ENCODE assay signal across 20 cellular contexts in genomic region chr7:27423290-27423689, GRCh38.
DNase-seq lines count a peak whose midpoint lies in the region; ATAC-seq and TF ChIP-seq lines count a peak whose summit lies in the region.
"Had no signal": no experiment of that assay in that cellular context is flagged by ENCODE, and none has a peak within 500 bp of the region (broad histone marks: within the 10 kb centered on the region; RNA-seq: fewer than 3 reads in every experiment).

No MANE protein-coding gene starts in this region.

- peak; percentile 15 for DNase-seq in ACHN
- peak; percentile 53 for DNase-seq in LNCaP clone FGC (ENCODE audit: low read depth)
- DNase-seq in astrocyte of the hippocampus (ENCODE audit: low read depth, low spot score) = peak; percentile 23
- DNase-seq in left colon = peak; percentile 77 to 84
- DNase-seq in NCI-H524 treated with DMSO at 0.1 percent for 48 hours (lab: John Stamatoyannopoulos, UW) = no peak
- DNase-seq in effector memory CD4-positive, alpha-beta T cell = no peak
- no peak for DNase-seq in ecto neural progenitor cell (ENCODE audit: low spot score)
- no peak for DNase-seq in endothelial cell (ENCODE audit: low spot score)
- DNase-seq: GDM1; glutamatergic neuron; mesendoderm; NCI-H2081 treated with DMSO at 0.1 percent for 48 hours; retina; RPMI8226; stimulated activated CD4-positive, alpha-beta T cell treated with anti-CD3 and anti-CD28 coated beads, Interleukin-15, amount 100 ng/mL, for 24 hours; stimulated activated naive CD8-positive, alpha-beta T cell treated with anti-CD3 and anti-CD28 coated beads, Interleukin-15, amount 100 ng/mL, for 72 hours had no signal

- H3K36me3 ChIP-seq in effector memory CD4-positive, alpha-beta T cell (ENCODE audit: control insufficient read depth, insufficient read depth, low read length) = no peaks in the 10 kb centered on the region
- H3K36me3 ChIP-seq: HAP-1, neural progenitor cell had no signal

- peak; percentile 63 for ATAC-seq in left colon
- ATAC-seq: activated T-helper 17 cell treated with anti-CD3 and anti-CD28 coated beads, Interleukin-2, amount 50 U/mL, for 72 hours; stimulated activated naive CD8-positive, alpha-beta T cell treated with anti-CD3 and anti-CD28 coated beads, Interleukin-15, amount 100 ng/mL, for 72 hours; WTC11 had no signal

- H3K27ac Mint-ChIP-seq in endothelial cell (ENCODE audit: unreplicated experiment) = no peak overlapping the region
- H3K27ac Mint-ChIP-seq: activated T-helper 17 cell treated with anti-CD3 and anti-CD28 coated beads, Interleukin-2, amount 50 U/mL, for 72 hours; neural progenitor cell; stimulated activated naive CD8-positive, alpha-beta T cell treated with anti-CD3 and anti-CD28 coated beads, Interleukin-15, amount 100 ng/mL, for 72 hours; WTC11 had no signal

- H3K27ac ChIP-seq in effector memory CD4-positive, alpha-beta T cell (ENCODE audit: insufficient read depth, low read length, poor library complexity, severe bottlenecking) = no peak overlapping the region
- H3K27ac ChIP-seq: neural progenitor cell had no signal

- intact Hi-C loops in left colon (cut with DNase I, micrococcal nuclease) = no loop called here

- H3K4me3 ChIP-seq in LNCaP clone FGC (ENCODE audit: low read depth, low read length) = no peak overlapping the region
- no peak overlapping the region for H3K4me3 ChIP-seq in effector memory CD4-positive, alpha-beta T cell (ENCODE audit: insufficient read depth, low read depth, low read length, poor library complexity, severe bottlenecking)
- H3K4me3 ChIP-seq: HAP-1, neural progenitor cell had no signal

- in situ Hi-C loops in ACHN (cut with HindIII; ENCODE audit: low pct_ligation_motif_present, low pct_unique_long_range_greater_than_20kb, low sequenced_read_pairs) = no loop called here

- H3K36me3 Mint-ChIP-seq in endothelial cell (ENCODE audit: low read depth, unreplicated experiment) = no peaks in the 10 kb centered on the region
- H3K36me3 Mint-ChIP-seq: neural progenitor cell, WTC11 had no signal

- no peaks in the 10 kb centered on the region for H3K9me3 Mint-ChIP-seq in endothelial cell (ENCODE audit: unreplicated experiment)
- H3K9me3 Mint-ChIP-seq: activated T-helper 17 cell treated with anti-CD3 and anti-CD28 coated beads, Interleukin-2, amount 50 U/mL, for 72 hours; neural progenitor cell; stimulated activated naive CD8-positive, alpha-beta T cell treated with anti-CD3 and anti-CD28 coated beads, Interleukin-15, amount 100 ng/mL, for 72 hours; WTC11 had no signal

- no peaks in the 10 kb centered on the region for H3K4me1 ChIP-seq in effector memory CD4-positive, alpha-beta T cell (ENCODE audit: control insufficient read depth, insufficient read depth, low read length, poor library complexity, severe bottlenecking)
- H3K4me1 ChIP-seq: HAP-1, neural progenitor cell had no signal

- no peak for TF ChIP-seq CTCF in LNCaP clone FGC (IDR thresholded peaks at IDR 0.05; ENCODE audit: control insufficient read depth, extremely low read depth, insufficient read depth)
- TF ChIP-seq CTCF in endothelial cell (IDR thresholded peaks at IDR 0.05; ENCODE audit: unreplicated experiment) = no peak

- no peaks in the 10 kb centered on the region for H3K9me3 ChIP-seq in effector memory CD4-positive, alpha-beta T cell (ENCODE audit: control insufficient read depth, low read length)
- H3K9me3 ChIP-seq: HAP-1 had no signal

- H3K27me3 ChIP-seq in effector memory CD4-positive, alpha-beta T cell (replicated peaks; ENCODE audit: control insufficient read depth, insufficient read depth, low read length, poor library complexity, severe bottlenecking) = no peaks in the 10 kb centered on the region
- H3K27me3 ChIP-seq: neural progenitor cell had no signal

- peaks cover under 1% of the 10 kb centered on the region for H3K27me3 Mint-ChIP-seq in endothelial cell (ENCODE audit: unreplicated experiment)

- H3K4me3 Mint-ChIP-seq in endothelial cell (ENCODE audit: unreplicated experiment) = no peak overlapping the region
- H3K4me3 Mint-ChIP-seq: activated T-helper 17 cell treated with anti-CD3 and anti-CD28 coated beads, Interleukin-2, amount 50 U/mL, for 72 hours; neural progenitor cell; stimulated activated naive CD8-positive, alpha-beta T cell treated with anti-CD3 and anti-CD28 coated beads, Interleukin-15, amount 100 ng/mL, for 72 hours; WTC11 had no signal

- peaks cover 28% of the 10 kb centered on the region for H3K4me1 Mint-ChIP-seq in endothelial cell (ENCODE audit: unreplicated experiment)
- H3K4me1 Mint-ChIP-seq: activated T-helper 17 cell treated with anti-CD3 and anti-CD28 coated beads, Interleukin-2, amount 50 U/mL, for 72 hours; neural progenitor cell; stimulated activated naive CD8-positive, alpha-beta T cell treated with anti-CD3 and anti-CD28 coated beads, Interleukin-15, amount 100 ng/mL, for 72 hours had no signal

Comparison
In these comparisons a context has a peak if more than half of its experiments do, and no peak if none do; other contexts are left out.
1. DNase-seq: peak in ACHN (single experiment), LNCaP clone FGC (single experiment), astrocyte of the hippocampus (single experiment) and left colon (2 of 2); none in NCI-H524 treated with DMSO at 0.1 percent for 48 hours (single experiment), effector memory CD4-positive, alpha-beta T cell (0 of 3), ecto neural progenitor cell (single experiment) and endothelial cell (single experiment).